Comparison of ENCODE assay signal across 22 cellular contexts in the genomic region with DNA sequence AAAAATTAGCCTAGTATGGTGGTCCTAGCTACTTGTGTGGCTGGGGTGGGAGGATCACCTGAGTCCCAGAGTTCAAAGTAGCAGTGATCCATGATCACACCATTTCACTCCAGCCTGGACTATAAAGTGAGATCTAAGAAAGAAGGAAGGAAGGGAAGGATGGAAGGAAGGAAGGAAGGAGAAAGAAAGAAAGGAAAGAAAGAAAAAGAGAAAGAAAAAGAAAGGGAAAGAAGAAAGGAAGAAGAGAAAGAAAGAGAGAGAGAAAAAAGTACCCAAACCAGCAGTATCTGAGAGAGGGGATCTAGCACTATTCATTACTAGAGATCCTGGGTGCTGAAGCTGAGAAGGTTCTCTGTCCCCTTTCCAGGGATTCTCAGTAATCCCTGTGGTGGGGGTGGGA.
"Had no signal": no experiment of that assay in that cellular context is flagged by ENCODE, and none has a peak within 500 bp of the region (broad histone marks: within the 10 kb centered on the region; RNA-seq: fewer than 3 reads in every experiment).

No MANE protein-coding gene starts in this region.

- H3K36me3 ChIP-seq: Peyer's patch had no signal

- H3K4me3 ChIP-seq: Peyer's patch, SK-N-MC had no signal

- H3K9me3 ChIP-seq: Peyer's patch had no signal

- H3K27me3 ChIP-seq: Peyer's patch had no signal

- DNase-seq: activated CD4-positive, alpha-beta T cell treated with anti-CD3 and anti-CD28 coated beads for 1 hour; activated CD4-positive, alpha-beta T cell treated with anti-CD3 and anti-CD28 coated beads, Interleukin-2, amount 10 ng/mL, durations not matched to agents 24 days and 14 days; activated CD4-positive, alpha-beta T cell treated with anti-CD3 and anti-CD28 coated beads, Interleukin-2, amount 50 U/mL, for 48 hours; activated CD8-positive, alpha-beta memory T cell treated with anti-CD3 and anti-CD28 coated beads, Interleukin-2, amount 10 ng/mL, durations not matched to agents 7 days and 5 days; activated gamma-delta T cell treated with Interleukin-2 at 50 U/mL for 16 hours; activated naive CD4-positive, alpha-beta T cell treated with anti-CD3 and anti-CD28 coated beads, Interleukin-2, amount 10 ng/mL, durations not matched to agents 7 days and 5 days; activated naive CD8-positive, alpha-beta T cell treated with anti-CD3 and anti-CD28 coated beads for 36 hours; activated T-cell treated with anti-CD3 and anti-CD28 coated beads, Interleukin-2, amount 50 U/mL, for 48 hours; cerebellar nuclear complex; KBM-7; NCI-H1092; NCI-H2029; NCI-H2107; NCI-H2171 treated with DMSO at 0.1 percent for 48 hours; NCI-H226; NCI-H526 treated with DMSO at 0.1 percent for 48 hours; NCI-H82; NK-92 treated with Interleukin-12 subunit alpha and Interleukin-12 subunit beta, amount 100 ng/mL, for 24 hours; Peyer's patch; T-cell had no signal

- H3K4me1 ChIP-seq: Peyer's patch had no signal

- ATAC-seq: activated CD8-positive, alpha-beta memory T cell treated with anti-CD3 and anti-CD28 coated beads, Interleukin-2, amount 10 ng/mL, durations not matched to agents 7 days and 5 days; T-cell had no signal

- H3K9me3 Mint-ChIP-seq: activated naive CD4-positive, alpha-beta T cell treated with anti-CD3 and anti-CD28 coated beads, Interleukin-2, amount 10 ng/mL, durations not matched to agents 7 days and 5 days; activated naive CD8-positive, alpha-beta T cell treated with anti-CD3 and anti-CD28 coated beads for 36 hours; activated T-helper 2 cell treated with anti-CD3 and anti-CD28 coated beads, Interferon-gamma antibody, Interleukin-2, Interleukin-4, amounts not matched to agents 10 μg/mL and 5 μg/mL and 100 μg/mL, durations not matched to agents 14 hours and 24 hours and 36 hours; T-cell had no signal

- H3K27ac ChIP-seq: Peyer's patch, SK-N-MC had no signal

- H3K27me3 Mint-ChIP-seq: activated CD8-positive, alpha-beta memory T cell treated with anti-CD3 and anti-CD28 coated beads, Interleukin-2, amount 10 ng/mL, durations not matched to agents 7 days and 5 days; activated naive CD8-positive, alpha-beta T cell treated with anti-CD3 and anti-CD28 coated beads for 36 hours had no signal

- H3K27ac Mint-ChIP-seq: activated CD4-positive, alpha-beta T cell treated with anti-CD3 and anti-CD28 coated beads, Interleukin-2, amount 10 ng/mL, durations not matched to agents 24 days and 14 days; activated CD8-positive, alpha-beta memory T cell treated with anti-CD3 and anti-CD28 coated beads, Interleukin-2, amount 10 ng/mL, durations not matched to agents 7 days and 5 days; activated naive CD4-positive, alpha-beta T cell treated with anti-CD3 and anti-CD28 coated beads, Interleukin-2, amount 10 ng/mL, durations not matched to agents 7 days and 5 days; activated naive CD8-positive, alpha-beta T cell treated with anti-CD3 and anti-CD28 coated beads for 36 hours; activated T-helper 2 cell treated with anti-CD3 and anti-CD28 coated beads, Interferon-gamma antibody, Interleukin-2, Interleukin-4, amounts not matched to agents 10 μg/mL and 5 μg/mL and 100 μg/mL, durations not matched to agents 14 hours and 24 hours and 36 hours; T-cell had no signal

- H3K36me3 Mint-ChIP-seq: activated CD8-positive, alpha-beta memory T cell treated with anti-CD3 and anti-CD28 coated beads, Interleukin-2, amount 10 ng/mL, durations not matched to agents 7 days and 5 days; activated naive CD4-positive, alpha-beta T cell treated with anti-CD3 and anti-CD28 coated beads, Interleukin-2, amount 10 ng/mL, durations not matched to agents 7 days and 5 days; activated naive CD8-positive, alpha-beta T cell treated with anti-CD3 and anti-CD28 coated beads for 36 hours; T-cell had no signal

- H3K4me3 Mint-ChIP-seq: activated CD4-positive, alpha-beta T cell treated with anti-CD3 and anti-CD28 coated beads, Interleukin-2, amount 10 ng/mL, durations not matched to agents 24 days and 14 days; activated CD8-positive, alpha-beta memory T cell treated with anti-CD3 and anti-CD28 coated beads, Interleukin-2, amount 10 ng/mL, durations not matched to agents 7 days and 5 days; activated naive CD4-positive, alpha-beta T cell treated with anti-CD3 and anti-CD28 coated beads, Interleukin-2, amount 10 ng/mL, durations not matched to agents 7 days and 5 days; activated naive CD8-positive, alpha-beta T cell treated with anti-CD3 and anti-CD28 coated beads for 36 hours; T-cell had no signal
